ENCODE assay signal across 16 cellular contexts in genomic region chrX:72270316-72270866, GRCh38. TPM values are rescaled to one million over a fixed set of nuclear protein-coding genes. Genes with fewer than 3 reads are reported as not detected.
DNase-seq lines count a peak whose midpoint lies in the region; TF ChIP-seq lines count a peak whose summit lies in the region.
"Had no signal": no experiment of that assay in that cellular context is flagged by ENCODE, and none has a peak within 500 bp of the region (broad histone marks: within the 10 kb centered on the region; RNA-seq: fewer than 3 reads in every experiment).

No MANE protein-coding gene starts in this region.

- H3K9ac ChIP-seq in BLaER1 treated with 17β-estradiol and CSF1 and Interleukin-3, amounts not matched to agents 10 nM and 100 nM, result peak overlapping the region in 2 of 11 experiments; percentile 6 to 9; a peak in 3 of 22 replicates

- H3K27ac Mint-ChIP-seq in HFFc6, result peak overlapping the region; percentile 97
- peak overlapping the region; percentile 94 for H3K27ac Mint-ChIP-seq in activated T-helper 2 cell treated with anti-CD3 and anti-CD28 coated beads, Interferon-gamma antibody, Interleukin-2, Interleukin-4, amounts not matched to agents 10 μg/mL and 5 μg/mL and 100 μg/mL, durations not matched to agents 14 hours and 24 hours and 36 hours
- H3K27ac Mint-ChIP-seq: stimulated activated memory B cell treated with anti-CD40 and anti-IgM and Interleukin-4, amounts not matched to agents 10 μg/mL and 1 μg/mL and 100 μg/mL, for 72 hours had no signal

- H3K9me2 ChIP-seq in hepatocyte (replicated peaks; ENCODE audit: insufficient read depth), result no peaks in the 10 kb centered on the region

- H3K27ac ChIP-seq in BLaER1 treated with 17β-estradiol and CSF1 and Interleukin-3, amounts not matched to agents 10 nM and 100 nM, result peak overlapping the region in 3 of 11 experiments; percentile 12 to 39 (median 36); a peak in 3 of 22 replicates
- peak overlapping the region; percentile 51 for H3K27ac ChIP-seq in hepatocyte
- H3K27ac ChIP-seq in ovary, result no peak overlapping the region
- no peak overlapping the region for H3K27ac ChIP-seq in testis
- H3K27ac ChIP-seq: SK-N-MC had no signal

- H3K4me3 ChIP-seq in BLaER1 treated with 17β-estradiol and CSF1 and Interleukin-3, amounts not matched to agents 10 nM and 100 nM, result peak overlapping the region in 1 of 10 experiments; percentile 13; a peak in 1 of 20 replicates
- no peak overlapping the region for H3K4me3 ChIP-seq in hepatocyte
- no peak overlapping the region for H3K4me3 ChIP-seq in ovary
- no peak overlapping the region for H3K4me3 ChIP-seq in testis
- H3K4me3 ChIP-seq: SK-N-MC had no signal

- H3K9me3 Mint-ChIP-seq in HFFc6, result no peaks in the 10 kb centered on the region
- no peaks in the 10 kb centered on the region for H3K9me3 Mint-ChIP-seq in activated T-helper 2 cell treated with anti-CD3 and anti-CD28 coated beads, Interferon-gamma antibody, Interleukin-2, Interleukin-4, amounts not matched to agents 10 μg/mL and 5 μg/mL and 100 μg/mL, durations not matched to agents 14 hours and 24 hours and 36 hours
- H3K9me3 Mint-ChIP-seq: activated T-cell treated with anti-CD3 and anti-CD28 coated beads, Interleukin-2, amount 50 U/mL, for 4 hours; brain; CD14-positive monocyte; stimulated activated memory B cell treated with anti-CD40 and anti-IgM and Interleukin-4, amounts not matched to agents 10 μg/mL and 1 μg/mL and 100 μg/mL, for 72 hours had no signal

- intact Hi-C loops in activated T-helper 2 cell treated with anti-CD3 and anti-CD28 coated beads, Interferon-gamma antibody, Interleukin-2, Interleukin-4, amounts not matched to agents 10 μg/mL and 5 μg/mL and 100 μg/mL, durations not matched to agents 14 hours and 24 hours and 36 hours (cut with micrococcal nuclease), result loop anchor here (5.0 kb wide), 1 partner anchor 37 kb away; the partner anchor contains the start of gene CITED1
- intact Hi-C loops in ovary (cut with DNase I), result no loop called here
- intact Hi-C loops in testis (cut with DNase I; ENCODE audit: low total_unique reads), result no loop called here

- DNase-seq in HFFc6 (no peak), hepatocyte (ENCODE audit: low spot score) (no peak), ovary (no peak), SIG-M5 treated with dmso at 0.1 percent for 504 hours (lab: John Stamatoyannopoulos, UW; ENCODE audit: unreplicated experiment) (no peak), testis (no peak)
- no peak for DNase-seq in activated T-helper 2 cell treated with anti-CD3 and anti-CD28 coated beads, Interferon-gamma antibody, Interleukin-2, Interleukin-4, amounts not matched to agents 10 μg/mL and 5 μg/mL and 100 μg/mL, durations not matched to agents 14 hours and 24 hours and 36 hours (ENCODE audit: low spot score)
- no peak for DNase-seq in effector CD8-positive, alpha-beta T cell (lab: John Stamatoyannopoulos, UW)
- DNase-seq: glutamatergic neuron, kidney glomerular epithelial cell had no signal

- H3K79me2 ChIP-seq in hepatocyte, result no peaks in the 10 kb centered on the region

- WGBS in hepatocyte (ENCODE audit: low lambda C conversion rate, missing lambda C conversion rate), result 82% methylated on average over 5 of the region's 5 CpGs
- 92 to 94% (median 93%) methylated on average over 5 of the region's 5 CpGs for WGBS in ovary, 3 donors
- 90 to 93% methylated on average over 4 to 5 of the region's 5 CpGs for WGBS in testis, 2 donors

- H3K27me3 Mint-ChIP-seq in HFFc6 (ENCODE audit: insufficient read depth), result peaks cover 3% of the 10 kb centered on the region; the same call in 1 of the 2 replicates
- no peaks in the 10 kb centered on the region for H3K27me3 Mint-ChIP-seq in activated T-helper 2 cell treated with anti-CD3 and anti-CD28 coated beads, Interferon-gamma antibody, Interleukin-2, Interleukin-4, amounts not matched to agents 10 μg/mL and 5 μg/mL and 100 μg/mL, durations not matched to agents 14 hours and 24 hours and 36 hours (ENCODE audit: low read depth)
- H3K27me3 Mint-ChIP-seq: brain; stimulated activated memory B cell treated with anti-CD40 and anti-IgM and Interleukin-4, amounts not matched to agents 10 μg/mL and 1 μg/mL and 100 μg/mL, for 72 hours had no signal

- no peaks in the 10 kb centered on the region for H3K27me3 ChIP-seq in BLaER1 treated with 17β-estradiol and CSF1 and Interleukin-3, amounts not matched to agents 10 nM and 100 nM
- no peaks in the 10 kb centered on the region for H3K27me3 ChIP-seq in hepatocyte
- H3K27me3 ChIP-seq in ovary, result no peaks in the 10 kb centered on the region
- no peaks in the 10 kb centered on the region for H3K27me3 ChIP-seq in testis

- peaks cover 63% of the 10 kb centered on the region for H3K4me1 Mint-ChIP-seq in HFFc6 (ENCODE audit: low read depth)
- peaks cover 34% of the 10 kb centered on the region for H3K4me1 Mint-ChIP-seq in activated T-helper 2 cell treated with anti-CD3 and anti-CD28 coated beads, Interferon-gamma antibody, Interleukin-2, Interleukin-4, amounts not matched to agents 10 μg/mL and 5 μg/mL and 100 μg/mL, durations not matched to agents 14 hours and 24 hours and 36 hours (ENCODE audit: low read depth)

- H3K4me3 Mint-ChIP-seq in HFFc6, result peak overlapping the region; percentile 13; the same call in 1 of the 2 replicates
- no peak overlapping the region for H3K4me3 Mint-ChIP-seq in activated T-helper 2 cell treated with anti-CD3 and anti-CD28 coated beads, Interferon-gamma antibody, Interleukin-2, Interleukin-4, amounts not matched to agents 10 μg/mL and 5 μg/mL and 100 μg/mL, durations not matched to agents 14 hours and 24 hours and 36 hours (ENCODE audit: low read depth)
- H3K4me3 Mint-ChIP-seq: activated T-cell treated with anti-CD3 and anti-CD28 coated beads, Interleukin-2, amount 50 U/mL, for 4 hours; brain; CD14-positive monocyte; stimulated activated memory B cell treated with anti-CD40 and anti-IgM and Interleukin-4, amounts not matched to agents 10 μg/mL and 1 μg/mL and 100 μg/mL, for 72 hours had no signal

- peaks cover 42% of the 10 kb centered on the region for H3K36me3 Mint-ChIP-seq in HFFc6 (ENCODE audit: low read depth)
- peaks cover 64% of the 10 kb centered on the region for H3K36me3 Mint-ChIP-seq in activated T-helper 2 cell treated with anti-CD3 and anti-CD28 coated beads, Interferon-gamma antibody, Interleukin-2, Interleukin-4, amounts not matched to agents 10 μg/mL and 5 μg/mL and 100 μg/mL, durations not matched to agents 14 hours and 24 hours and 36 hours (ENCODE audit: low read depth)

- H3K4me1 ChIP-seq in BLaER1 treated with 17β-estradiol and CSF1 and Interleukin-3, amounts not matched to agents 10 nM and 100 nM, result peaks cover 36 to 65% (median 60%) of the 10 kb centered on the region in 10 experiments
- no peaks in the 10 kb centered on the region for H3K4me1 ChIP-seq in hepatocyte (ENCODE audit: insufficient read depth)
- H3K4me1 ChIP-seq in ovary (ENCODE audit: insufficient read depth), result peaks cover 1% of the 10 kb centered on the region
- no peaks in the 10 kb centered on the region for H3K4me1 ChIP-seq in testis

- H3K9me3 ChIP-seq in BLaER1 treated with 17β-estradiol and CSF1 and Interleukin-3, amounts not matched to agents 10 nM and 100 nM (replicated peaks in 1 of 11), result no peaks in the 10 kb centered on the region
- H3K9me3 ChIP-seq in hepatocyte (ENCODE audit: low read depth), result no peaks in the 10 kb centered on the region
- H3K9me3 ChIP-seq in ovary, result no peaks in the 10 kb centered on the region
- H3K9me3 ChIP-seq in testis, result no peaks in the 10 kb centered on the region

- peaks cover 90 to 100% (median 94%) of the 10 kb centered on the region in 11 experiments for H3K36me3 ChIP-seq in BLaER1 treated with 17β-estradiol and CSF1 and Interleukin-3, amounts not matched to agents 10 nM and 100 nM
- H3K36me3 ChIP-seq in hepatocyte (replicated peaks; ENCODE audit: insufficient read depth, low read depth) (peaks cover 5% of the 10 kb centered on the region), ovary (no peaks in the 10 kb centered on the region), testis (ENCODE audit: low read depth, missing control alignments) (no peaks in the 10 kb centered on the region)

- H4K20me1 ChIP-seq in BLaER1 treated with 17β-estradiol and CSF1 and Interleukin-3, amounts not matched to agents 10 nM and 100 nM, result peaks cover 80 to 100% (median 99%) of the 10 kb centered on the region in 11 experiments
- H4K20me1 ChIP-seq in hepatocyte (ENCODE audit: insufficient read depth, poor library complexity, severe bottlenecking), result no peaks in the 10 kb centered on the region

- TF ChIP-seq EP300 in ovary (IDR thresholded peaks at IDR 0.05), result no peak

- TF ChIP-seq POLR2A in ovary (IDR thresholded peaks at IDR 0.05) (no peak), testis (IDR thresholded peaks at IDR 0.05) (no peak)

- TF ChIP-seq CTCF in HFFc6 (IDR thresholded peaks at IDR 0.05), result no peak
- TF ChIP-seq CTCF in hepatocyte (IDR thresholded peaks at IDR 0.05; ENCODE audit: poor library complexity), result no peak
- no peak for TF ChIP-seq CTCF in ovary (IDR thresholded peaks at IDR 0.05)
- no peak for TF ChIP-seq CTCF in testis (IDR thresholded peaks at IDR 0.05)

- peak overlapping the region in 9 of 11 experiments; percentile 7 to 97 (median 90); a peak in 15 of 22 replicates for H3K4me2 ChIP-seq in BLaER1 treated with 17β-estradiol and CSF1 and Interleukin-3, amounts not matched to agents 10 nM and 100 nM
- no peak overlapping the region for H3K4me2 ChIP-seq in hepatocyte

- no peak overlapping the region for H2AFZ ChIP-seq in hepatocyte

RNA-seq across cellular contexts. Expression of gene RPS4X, which starts 6.7 kb away (rescaled TPM):
- total RNA-seq in HFFc6 (2021; fragmentation: NEBNext Ultra II Directional; extraction: Animal tissue kit (Norgen Biotek cat#: 25700)), result 100 to 1,000 TPM; 572 to 721 (median 650) TPM
- 1,131 and 1,154 TPM in 2 replicates for total RNA-seq in activated T-helper 2 cell treated with anti-CD3 and anti-CD28 coated beads, Interferon-gamma antibody, Interleukin-2, Interleukin-4, amounts not matched to agents 10 μg/mL and 5 μg/mL and 100 μg/mL, durations not matched to agents 14 hours and 24 hours and 36 hours
- total RNA-seq in hepatocyte (650 and 763 TPM in 2 replicates), ovary (1,000 to 10,000 TPM; 1,767 to 3,214 (median 2,276) TPM), testis (100 to 1,000 TPM; 268 to 497 TPM)
- polyA plus RNA-seq in hepatocyte (180 and 208 TPM in 2 replicates), ovary (1,000 to 10,000 TPM; 3,049 to 3,742 TPM), testis (ENCODE audit: insufficient read depth, low read depth, low replicate concordance) (546 TPM)

RNA-seq across cellular contexts. Expression of gene ERCC6L, which starts 31.6 kb away (rescaled TPM):
- total RNA-seq in HFFc6 (2021; fragmentation: NEBNext Ultra II Directional; extraction: Animal tissue kit (Norgen Biotek cat#: 25700)), result 1 to 10 TPM; 3.1 to 7.2 (median 6.6) TPM
- total RNA-seq in activated T-helper 2 cell treated with anti-CD3 and anti-CD28 coated beads, Interferon-gamma antibody, Interleukin-2, Interleukin-4, amounts not matched to agents 10 μg/mL and 5 μg/mL and 100 μg/mL, durations not matched to agents 14 hours and 24 hours and 36 hours, result 9.1 and 9.6 TPM in 2 replicates
- total RNA-seq in hepatocyte (1.5 and 2.5 TPM in 2 replicates), ovary (under 1 TPM; 0.05 to 0.60 (median 0.36) TPM), testis (1 to 10 TPM in 1 of 2 donors, under 1 TPM in 1; 0.74 to 1.6 TPM)
- polyA plus RNA-seq in hepatocyte (0.51 and 1.6 TPM in 2 replicates), ovary (under 1 TPM; 0.20 to 0.23 TPM), testis (ENCODE audit: insufficient read depth, low read depth, low replicate concordance) (1.0 TPM)

RNA-seq across cellular contexts. Expression of gene CITED1, which starts 35.3 kb away (rescaled TPM):
- under 1 TPM in 2 of 6 experiments, not detected in 4; 0.27 to 0.55 TPM for total RNA-seq in HFFc6 (2021; fragmentation: NEBNext Ultra II Directional; extraction: Animal tissue kit (Norgen Biotek cat#: 25700))
- total RNA-seq in activated T-helper 2 cell treated with anti-CD3 and anti-CD28 coated beads, Interferon-gamma antibody, Interleukin-2, Interleukin-4, amounts not matched to agents 10 μg/mL and 5 μg/mL and 100 μg/mL, durations not matched to agents 14 hours and 24 hours and 36 hours, result not detected in 2 replicates
- total RNA-seq in hepatocyte (2.9 TPM in 1 of 2 replicates, not detected in the other), ovary (10 to 100 TPM in 1 of 7 donors, 1 to 10 TPM in 4, under 1 TPM in 1, not detected in 1; 0.81 to 11.6 (median 1.4) TPM), testis (100 to 1,000 TPM; 439 to 593 TPM)
- polyA plus RNA-seq in hepatocyte (not detected in 2 replicates), ovary (under 1 TPM in 1 of 2 donors, not detected in 1; 0.77 TPM), testis (ENCODE audit: insufficient read depth, low read depth, low replicate concordance) (323 TPM)
- total RNA-seq: activated T-cell treated with anti-CD3 and anti-CD28 coated beads, Interleukin-2, amount 50 U/mL, for 4 hours; HT1080 had no signal

Comparison
In these comparisons a context has a peak if more than half of its experiments do, and no peak if none do; other contexts are left out.
1. RNA of gene CITED1, which starts 35.3 kb away (total RNA-seq): 439 to 593 TPM in testis; 2.9 TPM in hepatocyte, 0.81 to 11.6 TPM in ovary, 0.27 to 0.55 TPM in HFFc6 and not detected in activated T-helper 2 cell treated with anti-CD3 and anti-CD28 coated beads, Interferon-gamma antibody, Interleukin-2, Interleukin-4, amounts not matched to agents 10 μg/mL and 5 μg/mL and 100 μg/mL, durations not matched to agents 14 hours and 24 hours and 36 hours; every median in the first group is over 10 times any median in the second.